8 cellular contexts compared by ENCODE assay signal in the genomic region with DNA sequence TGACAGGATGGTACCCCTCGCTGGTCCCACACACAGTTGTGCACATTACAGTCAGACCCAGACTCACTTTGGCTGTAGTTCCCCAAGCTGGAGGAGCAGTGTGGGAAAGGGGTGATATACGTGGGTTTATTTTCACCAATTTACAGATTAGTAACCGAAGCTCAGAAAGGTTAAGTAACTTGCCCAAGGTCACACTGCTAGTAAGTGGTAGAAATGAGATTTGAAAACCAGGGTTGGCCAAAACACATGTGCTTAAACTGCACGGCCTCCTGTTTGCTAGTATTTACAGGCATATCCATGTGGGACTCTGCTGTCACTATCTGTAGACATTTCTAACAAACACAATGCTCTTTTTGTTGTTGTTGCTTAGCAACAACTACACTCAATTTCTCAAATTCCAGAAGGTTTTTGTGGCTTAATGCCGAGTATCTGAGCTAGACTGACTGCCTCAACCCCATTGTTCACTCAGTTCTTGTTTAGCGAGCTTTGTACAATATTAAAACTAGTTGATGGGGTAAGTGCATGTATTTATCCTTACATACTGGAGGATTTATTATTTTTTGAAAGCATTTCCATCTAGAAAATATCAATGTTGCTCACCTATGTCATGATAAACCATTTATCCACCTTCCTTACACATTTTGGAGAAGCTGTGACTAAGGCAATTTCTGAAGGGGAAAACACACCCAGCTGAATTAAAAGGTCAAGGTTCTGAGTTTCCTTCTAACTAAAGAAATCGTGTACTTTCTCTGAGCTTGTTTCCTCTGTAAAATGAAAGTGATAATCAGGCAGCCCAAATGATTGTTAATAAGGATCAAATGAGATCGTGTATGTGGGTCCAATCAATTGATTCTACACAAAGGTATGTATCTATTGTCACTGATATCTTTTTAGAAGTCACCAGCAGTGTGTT. TPM values are rescaled to one million over a fixed set of nuclear protein-coding genes. Genes with fewer than 3 reads are reported as not detected.
A peak's percentile ranks its signal among the peaks of the same experiment; 100 is the strongest.
DNase-seq lines count a peak whose midpoint lies in the region; ATAC-seq lines count a peak whose summit lies in the region.

No MANE protein-coding gene starts in this region.

- H3K27me3 ChIP-seq in CD4-positive, alpha-beta memory T cell (ENCODE audit: insufficient read depth, low read length): no peaks in the 10 kb centered on the region
- H3K27me3 ChIP-seq in effector memory CD4-positive, alpha-beta T cell (replicated peaks; ENCODE audit: control insufficient read depth, insufficient read depth, low read length, poor library complexity, severe bottlenecking): no peaks in the 10 kb centered on the region
- H3K27me3 ChIP-seq in muscle layer of duodenum (ENCODE audit: low read depth, low read length): no peaks in the 10 kb centered on the region

- no peaks in the 10 kb centered on the region for H3K36me3 ChIP-seq in CD4-positive, alpha-beta memory T cell (ENCODE audit: insufficient read depth, low read length)
- no peaks in the 10 kb centered on the region for H3K36me3 ChIP-seq in effector memory CD4-positive, alpha-beta T cell (ENCODE audit: control insufficient read depth, insufficient read depth, low read length)
- H3K36me3 ChIP-seq in muscle layer of duodenum (ENCODE audit: control insufficient read depth in 1 of 2, insufficient read depth in 2 of 2, low read length in 2 of 2): no peaks in the 10 kb centered on the region

- intact Hi-C loops in CD4-positive, alpha-beta memory T cell (cut with micrococcal nuclease): loop anchor here (2.0 kb wide), 1 partner anchor 17 kb away; the partner anchor contains the start of gene GSTK1

- H3K9me3 Mint-ChIP-seq in CD4-positive, alpha-beta memory T cell: no peaks in the 10 kb centered on the region

- H3K4me3 ChIP-seq in CD4-positive, alpha-beta memory T cell (ENCODE audit: low read length in 2 of 2): peak overlapping the region; percentile 1 to 48
- H3K4me3 ChIP-seq in effector memory CD4-positive, alpha-beta T cell (ENCODE audit: insufficient read depth, low read depth, low read length, poor library complexity, severe bottlenecking): peak overlapping the region; percentile 24
- H3K4me3 ChIP-seq in muscle layer of duodenum (ENCODE audit: low read depth in 1 of 2, low read length in 2 of 2): peak overlapping the region in 1 of 2 donors; percentile 22

- H3K36me3 Mint-ChIP-seq in CD4-positive, alpha-beta memory T cell: no peaks in the 10 kb centered on the region

- peaks cover 34 to 40% (median 37%) of the 10 kb centered on the region in 4 donors for H3K4me1 Mint-ChIP-seq in CD4-positive, alpha-beta memory T cell

- peaks cover 33% of the 10 kb centered on the region for H3K4me1 ChIP-seq in CD4-positive, alpha-beta memory T cell (ENCODE audit: insufficient read depth, low read length)
- H3K4me1 ChIP-seq in effector memory CD4-positive, alpha-beta T cell (ENCODE audit: control insufficient read depth, insufficient read depth, low read length, poor library complexity, severe bottlenecking): peaks cover 18% of the 10 kb centered on the region
- peaks cover 13 to 22% of the 10 kb centered on the region in 2 donors for H3K4me1 ChIP-seq in muscle layer of duodenum (ENCODE audit: control insufficient read depth in 1 of 2, insufficient read depth in 2 of 2, low read length in 2 of 2)

- DNase-seq in CD4-positive, alpha-beta memory T cell: peak; percentile 52 to 74 (median 60)
- peak; percentile 23 for DNase-seq in NCI-H226
- no peak for DNase-seq in effector memory CD4-positive, alpha-beta T cell
- no peak for DNase-seq in NCI-H2171 (lab: John Stamatoyannopoulos, UW)
- DNase-seq in GM19240 (ENCODE audit: insufficient read length, low spot score): no peak
- DNase-seq in occipital lobe (lab: John Stamatoyannopoulos, UW): no peak

- CTCF ChIA-PET in CD4-positive, alpha-beta memory T cell (lab: Charles Lee; ENCODE audit: partially characterized antibody): interaction anchor here (0.8 to 8.6 kb wide), 20 partner anchors 9 to 129 kb away, joined by 3 to 82 read pairs (median 5); partner anchors contain the start of genes CASP2, EPHA1 and GSTK1

- H3K27ac ChIP-seq in CD4-positive, alpha-beta memory T cell (ENCODE audit: low read depth, low read length): peak overlapping the region; percentile 74
- peak overlapping the region; percentile 77 for H3K27ac ChIP-seq in effector memory CD4-positive, alpha-beta T cell (ENCODE audit: insufficient read depth, low read length, poor library complexity, severe bottlenecking)
- peak overlapping the region; percentile 78 for H3K27ac ChIP-seq in muscle layer of duodenum (ENCODE audit: low read length)

- H3K27me3 Mint-ChIP-seq in CD4-positive, alpha-beta memory T cell: no peaks in the 10 kb centered on the region

- peak overlapping the region; percentile 61 to 89 (median 81) for H3K4me3 Mint-ChIP-seq in CD4-positive, alpha-beta memory T cell

- ATAC-seq in GM18520 (IDR thresholded peaks at IDR 0.05; ENCODE audit: unreplicated experiment): no peak

- peak overlapping the region; percentile 83 to 97 (median 94) for H3K27ac Mint-ChIP-seq in CD4-positive, alpha-beta memory T cell

- POLR2A ChIA-PET in CD4-positive, alpha-beta memory T cell (lab: Charles Lee; ENCODE audit: partially characterized antibody): interaction anchor here (0.8 to 3.9 kb wide), 21 partner anchors 8 to 482 kb away, joined by 3 to 62 read pairs (median 5); partner anchors contain the start of genes CASP2, GSTK1 and ZYX

- no peaks in the 10 kb centered on the region for H3K9me3 ChIP-seq in CD4-positive, alpha-beta memory T cell (ENCODE audit: control insufficient read depth in 1 of 2, low read length in 2 of 2)
- no peaks in the 10 kb centered on the region for H3K9me3 ChIP-seq in effector memory CD4-positive, alpha-beta T cell (ENCODE audit: control insufficient read depth, low read length)
- no peaks in the 10 kb centered on the region for H3K9me3 ChIP-seq in muscle layer of duodenum (ENCODE audit: control insufficient read depth in 1 of 2, low read length in 2 of 2)

RNA-seq across cellular contexts. Expression of gene TMEM139, which starts 5.3 kb away (rescaled TPM):
- 1 to 10 TPM in 1 of 2 experiments, under 1 TPM in 1; 0.61 to 1.8 TPM for total RNA-seq in CD4-positive, alpha-beta memory T cell
- polyA plus RNA-seq in CD4-positive, alpha-beta memory T cell: 1 to 10 TPM; 1.0 to 2.1 TPM
- 0.31 TPM for total RNA-seq in occipital lobe

RNA-seq across cellular contexts. Expression of gene CASP2, which starts 8.7 kb away (rescaled TPM):
- 10 to 100 TPM; 94.3 to 96.1 TPM for total RNA-seq in CD4-positive, alpha-beta memory T cell
- polyA plus RNA-seq in CD4-positive, alpha-beta memory T cell: 10 to 100 TPM in 1 of 2 donors, 1 to 10 TPM in 1; 5.3 to 29.2 TPM
- 20.7 TPM for total RNA-seq in occipital lobe

RNA-seq across cellular contexts. Expression of gene GSTK1, which starts 16.2 kb away (rescaled TPM):
- 100 to 1,000 TPM; 469 to 482 TPM for total RNA-seq in CD4-positive, alpha-beta memory T cell
- 100 to 1,000 TPM; 692 to 748 TPM for polyA plus RNA-seq in CD4-positive, alpha-beta memory T cell
- total RNA-seq in occipital lobe: 36.0 TPM

RNA-seq across cellular contexts. Expression of gene CLCN1, which starts 36.5 kb away (rescaled TPM):
- total RNA-seq in CD4-positive, alpha-beta memory T cell: not detected
- polyA plus RNA-seq in CD4-positive, alpha-beta memory T cell: under 1 TPM in 1 of 2 donors, not detected in 1; 0.06 TPM
- total RNA-seq in occipital lobe: under 0.01 TPM

RNA-seq across cellular contexts. Expression of gene TAS2R40, which starts 57.6 kb away (rescaled TPM):
- total RNA-seq in CD4-positive, alpha-beta memory T cell: not detected
- not detected for polyA plus RNA-seq in CD4-positive, alpha-beta memory T cell
- total RNA-seq in occipital lobe: not detected

Comparison
In these comparisons a context has a peak if more than half of its experiments do, and no peak if none do; other contexts are left out.
1. DNase-seq: peak in CD4-positive, alpha-beta memory T cell (5 of 5) and NCI-H226 (single experiment); none in effector memory CD4-positive, alpha-beta T cell (0 of 3), NCI-H2171 (single experiment), GM19240 (single experiment) and occipital lobe (single experiment).
2. RNA of gene GSTK1, which starts 16.2 kb away (total RNA-seq): 469 to 482 TPM in CD4-positive, alpha-beta memory T cell; 36.0 TPM in occipital lobe (single experiment); every median in the first group is over 10 times any median in the second.
3. Peak in every context shown above with its lines, with median percentiles within 50 percentile points of each other: H3K27ac ChIP-seq.